ENCODE assay signal across 8 cellular contexts in the genomic region with DNA sequence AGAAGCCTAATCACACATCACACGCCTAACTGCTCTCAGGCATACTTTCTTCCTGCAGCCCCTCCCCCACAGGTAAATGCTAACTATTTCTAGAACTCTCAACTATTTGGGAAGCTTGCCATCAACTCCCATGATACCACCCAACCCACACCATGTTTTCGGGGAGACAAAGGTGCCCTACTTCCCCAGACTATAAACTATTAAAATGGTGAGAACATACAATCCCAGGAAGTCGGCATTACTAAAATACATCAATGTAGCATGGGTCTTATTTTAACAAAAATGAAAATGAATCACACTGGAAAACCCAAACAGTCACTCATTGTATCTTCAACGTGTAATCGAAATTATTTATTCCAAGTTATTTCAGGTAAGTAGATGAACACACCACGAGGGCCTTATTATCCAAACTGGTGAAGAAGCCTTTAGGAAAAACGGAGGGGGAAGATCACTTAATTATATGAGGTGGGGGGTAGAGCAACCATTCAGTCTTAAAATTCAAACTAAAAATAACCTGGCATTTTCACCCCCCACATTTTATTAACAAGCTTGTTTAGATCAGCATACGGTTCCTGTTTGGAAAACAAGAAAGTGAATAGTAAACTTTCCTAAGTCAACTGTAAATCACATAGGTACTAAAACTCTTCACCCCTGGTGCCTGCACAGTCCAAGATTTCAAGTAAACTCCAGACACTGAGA. TPM values are rescaled to one million over a fixed set of nuclear protein-coding genes. Genes with fewer than 3 reads are reported as not detected.
DNase-seq lines count a peak whose midpoint lies in the region; ATAC-seq, FAIRE-seq and TF ChIP-seq lines count a peak whose summit lies in the region.

No MANE protein-coding gene starts in this region.

- ATAC-seq in HG03460 (IDR thresholded peaks at IDR 0.05; ENCODE audit: unreplicated experiment) = no peak

- intact Hi-C loops in endothelial cell of umbilical vein (cut with micrococcal nuclease) = loop anchor here (5.0 to 10.0 kb wide), 6 partner anchors 237 to 1062 kb away; no protein-coding TSS in a partner anchor

- H3K9ac ChIP-seq in endothelial cell of umbilical vein (replicated peaks; ENCODE audit: extremely low read depth, insufficient read depth, low read length) = peak overlapping the region; percentile 99

- peaks cover 63% of the 10 kb centered on the region for H3K79me2 ChIP-seq in endothelial cell of umbilical vein (ENCODE audit: control insufficient read depth, insufficient read depth, low read length)

- H3K27me3 Mint-ChIP-seq in HFFc6 (ENCODE audit: insufficient read depth) (no peaks in the 10 kb centered on the region; the same call in 1 of the 2 replicates), nephron progenitor cell (ENCODE audit: low read depth, poor library complexity) (no peaks in the 10 kb centered on the region)
- no peaks in the 10 kb centered on the region for H3K27me3 Mint-ChIP-seq in T-helper 1 cell treated with Interleukin-12 subunit alpha and Interleukin-12 subunit beta and Interleukin-4 antibody, amounts not matched to agents 30 μg/mL and 1 μg/mL, for 36 hours (ENCODE audit: low read depth)

- H3K36me3 Mint-ChIP-seq in HFFc6 (ENCODE audit: low read depth) = peaks cover 31% of the 10 kb centered on the region
- peaks cover 35% of the 10 kb centered on the region for H3K36me3 Mint-ChIP-seq in T-helper 1 cell treated with Interleukin-12 subunit alpha and Interleukin-12 subunit beta and Interleukin-4 antibody, amounts not matched to agents 30 μg/mL and 1 μg/mL, for 36 hours (ENCODE audit: low read depth)
- peaks cover 38% of the 10 kb centered on the region for H3K36me3 Mint-ChIP-seq in nephron progenitor cell (ENCODE audit: low read depth)

- no peak for FAIRE-seq in endothelial cell of umbilical vein (lab: Jason Lieb, UNC)

- CTCF ChIA-PET in endothelial cell of umbilical vein (lab: Charles Lee) = interaction anchor here (1.0 to 5.2 kb wide), 5 partner anchors 35 to 1190 kb away, joined by 3 to 76 read pairs (median 5); no protein-coding TSS in a partner anchor

- H3K9me1 ChIP-seq in endothelial cell of umbilical vein (replicated peaks; ENCODE audit: control insufficient read depth, extremely low read depth, insufficient read depth, low read length) = no peaks in the 10 kb centered on the region

- POLR2A ChIA-PET in endothelial cell of umbilical vein (lab: Charles Lee) = interaction anchor here (1.1 kb wide), 1 partner anchor 145 kb away, joined by 3 read pairs; no protein-coding TSS in a partner anchor

- H3K4me1 Mint-ChIP-seq in HFFc6 (ENCODE audit: low read depth) = peaks cover 45% of the 10 kb centered on the region
- H3K4me1 Mint-ChIP-seq in T-helper 1 cell treated with Interleukin-12 subunit alpha and Interleukin-12 subunit beta and Interleukin-4 antibody, amounts not matched to agents 30 μg/mL and 1 μg/mL, for 36 hours (ENCODE audit: low read depth) = peaks cover 55% of the 10 kb centered on the region
- H3K4me1 Mint-ChIP-seq in nephron progenitor cell = peaks cover 59% of the 10 kb centered on the region

- dilution Hi-C loops in endothelial cell of umbilical vein (cut with MboI; ENCODE audit: extremely low pct_ligation_motif_present, low sequenced_read_pairs) = no loop called here

- H3K9me3 Mint-ChIP-seq in HFFc6 (no peaks in the 10 kb centered on the region), nephron progenitor cell (peaks cover 20% of the 10 kb centered on the region)
- no peaks in the 10 kb centered on the region for H3K9me3 Mint-ChIP-seq in T-helper 1 cell treated with Interleukin-12 subunit alpha and Interleukin-12 subunit beta and Interleukin-4 antibody, amounts not matched to agents 30 μg/mL and 1 μg/mL, for 36 hours

- BruUV-seq in endothelial cell of umbilical vein (replicated peaks; lab: Mats Ljungman, UMichigan) = no TSS peak

- no peak for TF ChIP-seq CTCF in C4-2B (conservative IDR thresholded peaks at IDR 0.05)
- no peak for TF ChIP-seq CTCF in HFFc6 (IDR thresholded peaks at IDR 0.05)
- TF ChIP-seq CTCF in endothelial cell of umbilical vein (IDR thresholded peaks at IDR 0.05; ENCODE audit: extremely low read depth in 1 of 2, insufficient read depth in 1 of 2, low read depth in 1 of 2, low read length in 2 of 2) = no peak
- no peak for TF ChIP-seq CTCF in nephron progenitor cell (IDR thresholded peaks at IDR 0.05)

- H3K4me2 ChIP-seq in endothelial cell of umbilical vein (ENCODE audit: insufficient read depth, low read length) = peak overlapping the region; percentile 66

- H3K4me3 Mint-ChIP-seq in HFFc6 = peak overlapping the region; percentile 98
- H3K4me3 Mint-ChIP-seq in T-helper 1 cell treated with Interleukin-12 subunit alpha and Interleukin-12 subunit beta and Interleukin-4 antibody, amounts not matched to agents 30 μg/mL and 1 μg/mL, for 36 hours = peak overlapping the region; percentile 98
- H3K4me3 Mint-ChIP-seq in nephron progenitor cell = peak overlapping the region; percentile 99

- H3K9me3 ChIP-seq in endothelial cell of umbilical vein (replicated peaks; ENCODE audit: control insufficient read depth, insufficient read depth, low read length) = no peaks in the 10 kb centered on the region

- no peaks in the 10 kb centered on the region for H3K36me3 ChIP-seq in endothelial cell of umbilical vein (ENCODE audit: control insufficient read depth in 2 of 2, extremely low read depth in 1 of 2, insufficient read depth in 2 of 2, low read length in 2 of 2)

- H3K4me1 ChIP-seq in endothelial cell of umbilical vein (ENCODE audit: control insufficient read depth, extremely low read depth, insufficient read depth, low read length) = peaks cover 32% of the 10 kb centered on the region

- peak overlapping the region; percentile 62; the same call in 1 of the 2 replicates for H3K27ac ChIP-seq in C4-2B
- H3K27ac ChIP-seq in endothelial cell of umbilical vein (ENCODE audit: insufficient read depth, low read depth, low read length) = peak overlapping the region; percentile 93

- peak overlapping the region; percentile 95 for H3K27ac Mint-ChIP-seq in HFFc6
- peak overlapping the region; percentile 100 for H3K27ac Mint-ChIP-seq in T-helper 1 cell treated with Interleukin-12 subunit alpha and Interleukin-12 subunit beta and Interleukin-4 antibody, amounts not matched to agents 30 μg/mL and 1 μg/mL, for 36 hours
- peak overlapping the region; percentile 99 for H3K27ac Mint-ChIP-seq in nephron progenitor cell

- H3K27me3 ChIP-seq in endothelial cell of umbilical vein (ENCODE audit: control insufficient read depth in 2 of 2, insufficient read depth in 2 of 2, low read length in 2 of 2) = no peaks in the 10 kb centered on the region

- H2AFZ ChIP-seq in endothelial cell of umbilical vein (ENCODE audit: low read depth, low read length) = no peak overlapping the region

- DNase-seq in HFFc6 (no peak), endothelial cell of umbilical vein (ENCODE audit: low read depth, low spot score) (peak; percentile 53), nephron progenitor cell (peak; percentile 7), SK-N-DZ (ENCODE audit: low spot score) (no peak)
- no peak for DNase-seq in activated CD4-positive, CD25-positive, alpha-beta regulatory T cell treated with anti-CD3 and anti-CD28 coated beads, Interleukin-2, amount 50 U/mL, for 72 hours

- H4K20me1 ChIP-seq in endothelial cell of umbilical vein (replicated peaks; ENCODE audit: control insufficient read depth, extremely low read depth, insufficient read depth, low read length) = peaks cover 6% of the 10 kb centered on the region

- no peak for TF ChIP-seq POLR2A in endothelial cell of umbilical vein (IDR thresholded peaks at IDR 0.05; ENCODE audit: low read depth, low read length)

- peak overlapping the region; percentile 84 to 97 (median 95) for H3K4me3 ChIP-seq in endothelial cell of umbilical vein (replicated peaks in 1 of 3; ENCODE audit: insufficient read depth in 1 of 3, low read depth in 1 of 3, low read length in 3 of 3)

TF ChIP-seq in endothelial cell of umbilical vein, 7 proteins besides CTCF, POLR2A, EP300 and RAD21:
- TF ChIP-seq MAX (IDR thresholded peaks at IDR 0.05; ENCODE audit: insufficient read depth, insufficient read length) (no peak), MYC (IDR thresholded peaks at IDR 0.05; ENCODE audit: low read depth, low read length) (no peak), POLR2AphosphoS5 (IDR thresholded peaks at IDR 0.05; ENCODE audit: insufficient read depth, low read depth, low read length) (no peak), FOS (IDR thresholded peaks at IDR 0.05; ENCODE audit: borderline replicate concordance, insufficient read depth, low read length) (no peak), GATA2 (IDR thresholded peaks at IDR 0.05; ENCODE audit: insufficient read depth, insufficient read length, low read depth, low read length) (no peak), EZH2 (IDR thresholded peaks at IDR 0.05; ENCODE audit: borderline replicate concordance, low read depth, low read length, severe bottlenecking) (no peak), JUN (IDR thresholded peaks at IDR 0.05; ENCODE audit: borderline replicate concordance, insufficient read depth, insufficient read length, low read depth) (no peak)
TF ChIP-seq in endothelial cell of umbilical vein: peak in this region for 0.

RNA-seq across cellular contexts. Expression of gene TBL1XR1, which starts 1.9 kb away (rescaled TPM):
- total RNA-seq in HFFc6 (2021; fragmentation: NEBNext Ultra II Directional; extraction: Animal tissue kit (Norgen Biotek cat#: 25700)) = 100 to 1,000 TPM in 5 of 6 experiments, 10 to 100 TPM in 1; 89.5 to 131 (median 114) TPM
- 146 and 152 TPM in 2 replicates for total RNA-seq in endothelial cell of umbilical vein
- 26.5 and 26.9 TPM in 2 replicates for polyA plus RNA-seq in endothelial cell of umbilical vein
- 24.3 and 31.9 TPM in 2 replicates for polyA plus RNA-seq in endothelial cell of umbilical vein (2011; cell fraction: cytosol; rRNA removed)
- 71.4 and 72.3 TPM in 2 replicates for polyA plus RNA-seq in endothelial cell of umbilical vein (2011; cell fraction: nucleus; rRNA removed)
- polyA plus RNA-seq in endothelial cell of umbilical vein (2012) = 35.7 and 49.3 TPM in 2 replicates
- polyA minus RNA-seq in endothelial cell of umbilical vein = 373 and 501 TPM in 2 replicates
- polyA minus RNA-seq in endothelial cell of umbilical vein (2011; cell fraction: cytosol; rRNA and poly(A)+ RNA removed) = 262 TPM
- polyA minus RNA-seq in endothelial cell of umbilical vein (2011; cell fraction: nucleus; rRNA and poly(A)+ RNA removed) = 229 and 284 TPM in 2 replicates
- polyA plus RNA-seq in SK-N-DZ (2014; cell fraction: cytosol; rRNA removed) = 79.2 and 91.1 TPM in 2 replicates
- 121 and 142 TPM in 2 replicates for polyA plus RNA-seq in SK-N-DZ (2014; cell fraction: nucleus; rRNA removed)

Comparison
In these comparisons a context has a peak if more than half of its experiments do, and no peak if none do; other contexts are left out.
1. DNase-seq: peak in endothelial cell of umbilical vein (single experiment) and nephron progenitor cell (single experiment); none in HFFc6 (single experiment), SK-N-DZ (single experiment) and activated CD4-positive, CD25-positive, alpha-beta regulatory T cell treated with anti-CD3 and anti-CD28 coated beads, Interleukin-2, amount 50 U/mL, for 72 hours (single experiment).
2. Peak in every context shown above with its lines, with median percentiles within 50 percentile points of each other: H3K27ac Mint-ChIP-seq and H3K4me3 Mint-ChIP-seq.